ENCODE assay signal across 23 cellular contexts in the genomic region with DNA sequence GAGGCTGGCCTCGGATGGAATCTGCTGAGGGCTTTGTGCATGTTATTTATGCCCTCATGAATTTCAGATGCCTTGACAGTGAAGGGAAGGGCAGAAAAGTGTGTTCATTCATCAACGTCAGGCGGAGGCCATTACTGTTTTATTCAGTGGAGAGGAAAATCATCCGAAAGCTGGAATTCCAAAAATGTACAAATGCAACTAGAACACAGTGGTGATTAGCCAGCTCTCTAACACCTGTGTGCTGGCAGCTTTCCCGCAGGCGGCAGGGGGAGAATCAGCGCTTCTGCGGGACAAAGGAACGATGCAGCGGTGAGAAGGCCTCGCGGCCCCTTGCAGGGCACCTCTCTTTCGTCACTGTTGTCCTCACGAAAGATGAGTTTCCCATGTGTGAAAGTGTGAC.
"Had no signal": no experiment of that assay in that cellular context is flagged by ENCODE, and none has a peak within 500 bp of the region (broad histone marks: within the 10 kb centered on the region; RNA-seq: fewer than 3 reads in every experiment).

No MANE protein-coding gene starts in this region.

- H3K27me3 Mint-ChIP-seq: activated naive CD4-positive, alpha-beta T cell treated with anti-CD3 and anti-CD28 coated beads, Interleukin-2, amount 50 U/mL, for 24 hours; dendritic cell treated with granulocyte-macrophage colony-stimulating factor and Interleukin-4, amounts not matched to agents 40 ng/mL and 50 ng/mL, for 4 days; stimulated activated memory B cell treated with anti-CD40 and anti-IgM and Interleukin-4, amounts not matched to agents 10 μg/mL and 1 μg/mL and 100 μg/mL, for 72 hours had no signal

- H3K4me1 Mint-ChIP-seq: activated naive CD4-positive, alpha-beta T cell treated with anti-CD3 and anti-CD28 coated beads, Interleukin-2, amount 50 U/mL, for 24 hours; naive thymus-derived CD8-positive, alpha-beta T cell; stimulated activated memory B cell treated with anti-CD40 and anti-IgM and Interleukin-4, amounts not matched to agents 10 μg/mL and 1 μg/mL and 100 μg/mL, for 72 hours had no signal

- H3K4me1 ChIP-seq: body of pancreas, lower lobe of right lung, sigmoid colon, stomach, suprapubic skin, tibial nerve had no signal

- H3K27ac Mint-ChIP-seq: activated naive CD4-positive, alpha-beta T cell treated with anti-CD3 and anti-CD28 coated beads, Interleukin-2, amount 50 U/mL, for 24 hours; dendritic cell treated with granulocyte-macrophage colony-stimulating factor and Interleukin-4, amounts not matched to agents 40 ng/mL and 50 ng/mL, for 4 days; naive thymus-derived CD8-positive, alpha-beta T cell; stimulated activated memory B cell treated with anti-CD40 and anti-IgM and Interleukin-4, amounts not matched to agents 10 μg/mL and 1 μg/mL and 100 μg/mL, for 72 hours had no signal

- H3K4me2 ChIP-seq: smooth muscle cell had no signal

- H3K4me3 ChIP-seq: body of pancreas, lower lobe of right lung, sigmoid colon, smooth muscle cell, stomach, suprapubic skin, tibial nerve had no signal

- H3K27ac ChIP-seq: body of pancreas, lower lobe of right lung, sigmoid colon, stomach, suprapubic skin, tibial nerve had no signal

- H3K9me3 ChIP-seq: body of pancreas, lower lobe of right lung, suprapubic skin had no signal

- H3K4me3 Mint-ChIP-seq: activated naive CD4-positive, alpha-beta T cell treated with anti-CD3 and anti-CD28 coated beads, Interleukin-2, amount 50 U/mL, for 24 hours; dendritic cell treated with granulocyte-macrophage colony-stimulating factor and Interleukin-4, amounts not matched to agents 40 ng/mL and 50 ng/mL, for 4 days; naive thymus-derived CD8-positive, alpha-beta T cell; stimulated activated memory B cell treated with anti-CD40 and anti-IgM and Interleukin-4, amounts not matched to agents 10 μg/mL and 1 μg/mL and 100 μg/mL, for 72 hours had no signal

- H3K9me3 Mint-ChIP-seq: activated naive CD4-positive, alpha-beta T cell treated with anti-CD3 and anti-CD28 coated beads, Interleukin-2, amount 50 U/mL, for 24 hours had no signal

- H3K36me3 Mint-ChIP-seq: activated naive CD4-positive, alpha-beta T cell treated with anti-CD3 and anti-CD28 coated beads, Interleukin-2, amount 50 U/mL, for 24 hours; naive thymus-derived CD8-positive, alpha-beta T cell; stimulated activated memory B cell treated with anti-CD40 and anti-IgM and Interleukin-4, amounts not matched to agents 10 μg/mL and 1 μg/mL and 100 μg/mL, for 72 hours had no signal

- H3K27me3 ChIP-seq: body of pancreas, sigmoid colon, stomach, suprapubic skin, tibial nerve had no signal

- DNase-seq: activated CD4-positive, alpha-beta T cell treated with anti-CD3 and anti-CD28 coated beads for 1 hour; activated CD4-positive, alpha-beta T cell treated with anti-CD3 and anti-CD28 coated beads, Interleukin-2, amount 50 U/mL, for 1 hour; activated gamma-delta T cell treated with Interleukin-2 at 50 U/mL for 16 hours; activated T-cell treated with anti-CD3 and anti-CD28 coated beads, Interleukin-2, amount 50 U/mL, for 1 hour; anterior cingulate cortex; body of pancreas; caudate nucleus; effector CD8-positive, alpha-beta T cell; foreskin melanocyte; hypothalamus; lower lobe of right lung; naive thymus-derived CD8-positive, alpha-beta T cell; nucleus accumbens; sigmoid colon; stimulated activated CD4-positive, alpha-beta T cell treated with anti-CD3 and anti-CD28 coated beads, Interleukin-15, amount 100 ng/mL, for 24 hours; stomach; T-helper 1 cell had no signal

- H3K36me3 ChIP-seq: lower lobe of right lung, sigmoid colon, stomach, suprapubic skin, tibial nerve had no signal
